1 cellular context compared by ENCODE assay signal in genomic region chr1:17079140-17079868, GRCh38.
TF ChIP-seq lines count a peak whose summit lies in the region.

No MANE protein-coding gene starts in this region.

TF ChIP-seq in GM12878, 131 proteins besides CTCF, POLR2A, EP300 and RAD21:
- TF ChIP-seq ATF3 (IDR thresholded peaks at IDR 0.05; ENCODE audit: borderline replicate concordance, extremely low read depth, low read depth, low read length) (no peak), ESRRA (IDR thresholded peaks at IDR 0.05; ENCODE audit: low read length) (no peak), PRDM15 (CRISPR knock-in tag; IDR thresholded peaks at IDR 0.05) (no peak), TAF1 (IDR thresholded peaks at IDR 0.05; ENCODE audit: borderline replicate concordance, low read depth, low read length) (no peak), ZNF24 (IDR thresholded peaks at IDR 0.05) (no peak), NR2F1 (conservative IDR thresholded peaks at IDR 0.05) (peak; percentile 85), USF1 (IDR thresholded peaks at IDR 0.05; ENCODE audit: borderline replicate concordance, extremely low read length, insufficient read depth, low read depth, low read length) (no peak), TCF12 (IDR thresholded peaks at IDR 0.05; ENCODE audit: low read depth, low read length) (no peak), E2F8 (IDR thresholded peaks at IDR 0.05; ENCODE audit: low read depth, partially characterized antibody) (no peak), RFX5 (IDR thresholded peaks at IDR 0.05; ENCODE audit: low read depth, low read length) (no peak), TCF7 (IDR thresholded peaks at IDR 0.05; ENCODE audit: borderline replicate concordance) (no peak), RB1 (IDR thresholded peaks at IDR 0.05; ENCODE audit: borderline replicate concordance) (no peak), SIN3A (IDR thresholded peaks at IDR 0.05; ENCODE audit: low read depth, low read length) (no peak), IKZF1 (conservative IDR thresholded peaks at IDR 0.05) (0 out of 2 replicates have a peak, but pooled peaks have one; percentile 27), ZNF687 (IDR thresholded peaks at IDR 0.05) (no peak), EZH2 (IDR thresholded peaks at IDR 0.05; ENCODE audit: borderline replicate concordance, control insufficient read depth, low read depth, low read length) (no peak), MTA2 (IDR thresholded peaks at IDR 0.05; ENCODE audit: low read depth) (no peak)
